In genomic region chr11:96306933-96307747, GRCh38 we compare ENCODE assay signal across 8 cellular contexts. TPM values are rescaled to one million over a fixed set of nuclear protein-coding genes. Genes with fewer than 3 reads are reported as not detected.
DNase-seq lines count a peak whose midpoint lies in the region; ATAC-seq and TF ChIP-seq lines count a peak whose summit lies in the region.

No MANE protein-coding gene starts in this region.

- peak overlapping the region in 1 of 4 donors; percentile 30 for H3K4me3 ChIP-seq in adrenal gland
- H3K4me3 ChIP-seq in heart right ventricle = peak overlapping the region in 9 of 10 donors; percentile 7 to 48 (median 34)
- H3K4me3 ChIP-seq in parathyroid adenoma (ENCODE audit: low read depth, low read length) = peak overlapping the region; percentile 33

- no peaks in the 10 kb centered on the region for H3K36me3 ChIP-seq in adrenal gland (replicated peaks in 1 of 2)
- H3K36me3 ChIP-seq in heart right ventricle = no peaks in the 10 kb centered on the region
- H3K36me3 ChIP-seq in parathyroid adenoma (ENCODE audit: control insufficient read depth, insufficient read depth, low read length) = no peaks in the 10 kb centered on the region

- H3K9me3 ChIP-seq in adrenal gland (replicated peaks in 1 of 3) (no peaks in the 10 kb centered on the region), heart right ventricle (no peaks in the 10 kb centered on the region), parathyroid adenoma (ENCODE audit: control insufficient read depth, low read length) (no peaks in the 10 kb centered on the region)

- ATAC-seq in heart right ventricle = peak; percentile 92 to 98 (median 95)
- ATAC-seq in HG03457 (IDR thresholded peaks at IDR 0.05; ENCODE audit: unreplicated experiment) = no peak
- no peak for ATAC-seq in HG03280 (IDR thresholded peaks at IDR 0.05; ENCODE audit: unreplicated experiment)

- intact Hi-C loops in adrenal gland (cut with DNase I) = no loop called here
- intact Hi-C loops in heart right ventricle (cut with DNase I) = loop anchor here in 2 of 10 donors (5.0 kb wide), 2 partner anchors 35 to 50 kb away; partner anchors contain the start of gene MAML2 (in 1 of the 2)

- peak in 1 of 2 donors; percentile 64 for TF ChIP-seq POLR2A in adrenal gland (IDR thresholded peaks at IDR 0.05)

- H3K4me1 ChIP-seq in adrenal gland (replicated peaks in 1 of 2) (peaks cover 27 to 47% of the 10 kb centered on the region in 2 donors), heart right ventricle (peaks cover 3 to 100% (median 78%) of the 10 kb centered on the region in 9 donors), parathyroid adenoma (peaks cover 21% of the 10 kb centered on the region)

- H3K9ac ChIP-seq in parathyroid adenoma = no peak overlapping the region

- H3K27ac ChIP-seq in adrenal gland (peak overlapping the region; percentile 4 to 83 (median 65)), heart right ventricle (peak overlapping the region; percentile 38 to 89 (median 79)), parathyroid adenoma (peak overlapping the region; percentile 92)

- peak overlapping the region; percentile 66 for H3K4me2 ChIP-seq in parathyroid adenoma (ENCODE audit: low read length)

- no peaks in the 10 kb centered on the region for H3K27me3 ChIP-seq in adrenal gland
- no peaks in the 10 kb centered on the region for H3K27me3 ChIP-seq in heart right ventricle
- no peaks in the 10 kb centered on the region for H3K27me3 ChIP-seq in parathyroid adenoma (ENCODE audit: control insufficient read depth, insufficient read depth, low read length)

- 8 to 14% (median 12%) methylated on average over 9 to 10 of the region's 10 CpGs for WGBS in adrenal gland, 4 donors
- WGBS in heart right ventricle, 2 donors = 4% methylated on average over 10 of the region's 10 CpGs

- TF ChIP-seq CTCF in adrenal gland (IDR thresholded peaks at IDR 0.05) (no peak), heart right ventricle (IDR thresholded peaks at IDR 0.05) (no peak), parathyroid adenoma (IDR thresholded peaks at IDR 0.05) (no peak)

- H2AFZ ChIP-seq in parathyroid adenoma = peak overlapping the region; percentile 62

- H3K79me2 ChIP-seq in parathyroid adenoma = peaks cover 3% of the 10 kb centered on the region

- DNase-seq in Daoy (ENCODE audit: low read depth) = peak; percentile 98
- DNase-seq in NCI-H2081 (lab: John Stamatoyannopoulos, UW) = peak; percentile 76 to 88
- peak; percentile 82 to 97 (median 95) for DNase-seq in adrenal gland
- peak in 1 of 2 donors; percentile 96 for DNase-seq in heart right ventricle
- DNase-seq in stimulated activated CD4-positive, alpha-beta T cell treated with anti-CD3 and anti-CD28 coated beads, Interleukin-12 subunit alpha, Interleukin-12 subunit beta, amount 100 ng/mL, for 4 hours = no peak

RNA-seq across cellular contexts. Expression of gene MAML2, which starts 35.9 kb away (rescaled TPM):
- total RNA-seq in Daoy (2014; rRNA removed; shearing (Covaris generic)) = 6.2 and 6.6 TPM in 2 replicates
- 10 to 100 TPM in 5 of 8 donors, 1 to 10 TPM in 3; 6.2 to 19.4 (median 11.1) TPM for total RNA-seq in adrenal gland
- polyA plus RNA-seq in adrenal gland = 1 to 10 TPM; 1.4 to 5.7 (median 3.7) TPM
- 1 to 10 TPM; 2.9 to 6.1 (median 4.5) TPM for total RNA-seq in heart right ventricle
- 1 to 10 TPM; 1.3 to 1.9 TPM for polyA plus RNA-seq in heart right ventricle

Comparison
In these comparisons a context has a peak if more than half of its experiments do, and no peak if none do; other contexts are left out.
1. ATAC-seq: peak in heart right ventricle (8 of 8); none in HG03457 (single experiment) and HG03280 (single experiment).
2. Peak in every context shown above with its lines, with median percentiles within 50 percentile points of each other: H3K27ac ChIP-seq.